Comparison of ENCODE assay signal across 7 cellular contexts in genomic region chr10:114458955-114459354, GRCh38. TPM values are rescaled to one million over a fixed set of nuclear protein-coding genes. Genes with fewer than 3 reads are reported as not detected.
DNase-seq lines count a peak whose midpoint lies in the region; ATAC-seq, FAIRE-seq and TF ChIP-seq lines count a peak whose summit lies in the region.

No MANE protein-coding gene starts in this region.

- H3K4me3 ChIP-seq in epithelial cell of proximal tubule (ENCODE audit: low read depth, low read length) (no peak overlapping the region), pancreas (no peak overlapping the region)

- DNase-seq in ELR (ENCODE audit: low read depth) (peak; percentile 41), H54 (ENCODE audit: insufficient read length, low spot score) (peak; percentile 25), RCC 7860 (ENCODE audit: low spot score) (peak; percentile 26), epithelial cell of proximal tubule (ENCODE audit: low read depth) (no peak), pancreas (peak in 5 of 6 donors; percentile 29 to 65 (median 51)), inferior parietal cortex (ENCODE audit: extremely low spot score) (no peak), NCI-H1105 treated with DMSO at 0.1 percent for 48 hours (lab: John Stamatoyannopoulos, UW) (no peak)

- FAIRE-seq in H54 (lab: Jason Lieb, UNC) (no peak), RCC 7860 (lab: Jason Lieb, UNC) (no peak), pancreas (lab: Jason Lieb, UNC) (no peak)

- peak; percentile 76 to 94 (median 83) for ATAC-seq in pancreas

- no peak for TF ChIP-seq POLR2A in H54 (IDR thresholded peaks at IDR 0.05; ENCODE audit: low read depth, low read length)

- H3K4me1 ChIP-seq in pancreas = no peaks in the 10 kb centered on the region

- H3K27ac ChIP-seq in pancreas = no peak overlapping the region

- H3K9me3 ChIP-seq in pancreas = no peaks in the 10 kb centered on the region

- WGBS in pancreas, 2 donors = 92 to 96% methylated on average over 3 of the region's 3 CpGs

- no peaks in the 10 kb centered on the region for H3K27me3 ChIP-seq in pancreas

- H3K36me3 ChIP-seq in pancreas = no peaks in the 10 kb centered on the region

- intact Hi-C loops in pancreas (cut with DNase I) = no loop called here

- TF ChIP-seq CTCF in epithelial cell of proximal tubule (conservative IDR thresholded peaks at IDR 0.05; ENCODE audit: low read depth, low read length) (peak; percentile 72), pancreas (IDR thresholded peaks at IDR 0.05) (peak in 1 of 4 donors; percentile 19)

RNA-seq across cellular contexts. Expression of gene AFAP1L2, which starts 54.7 kb away (rescaled TPM):
- 9.6 and 14.2 TPM in 2 replicates for total RNA-seq in epithelial cell of proximal tubule
- total RNA-seq in pancreas = 10 to 100 TPM in 2 of 6 donors, 1 to 10 TPM in 4; 4.4 to 19.9 (median 7.0) TPM
- polyA plus RNA-seq in pancreas = 1 to 10 TPM; 3.3 to 4.4 TPM

Comparison
In these comparisons a context has a peak if more than half of its experiments do, and no peak if none do; other contexts are left out.
1. DNase-seq: peak in ELR (single experiment), H54 (single experiment), RCC 7860 (single experiment) and pancreas (5 of 6); none in epithelial cell of proximal tubule (single experiment), inferior parietal cortex (single experiment) and NCI-H1105 treated with DMSO at 0.1 percent for 48 hours (single experiment).